Comparison of ENCODE assay signal across 8 cellular contexts in the genomic region with DNA sequence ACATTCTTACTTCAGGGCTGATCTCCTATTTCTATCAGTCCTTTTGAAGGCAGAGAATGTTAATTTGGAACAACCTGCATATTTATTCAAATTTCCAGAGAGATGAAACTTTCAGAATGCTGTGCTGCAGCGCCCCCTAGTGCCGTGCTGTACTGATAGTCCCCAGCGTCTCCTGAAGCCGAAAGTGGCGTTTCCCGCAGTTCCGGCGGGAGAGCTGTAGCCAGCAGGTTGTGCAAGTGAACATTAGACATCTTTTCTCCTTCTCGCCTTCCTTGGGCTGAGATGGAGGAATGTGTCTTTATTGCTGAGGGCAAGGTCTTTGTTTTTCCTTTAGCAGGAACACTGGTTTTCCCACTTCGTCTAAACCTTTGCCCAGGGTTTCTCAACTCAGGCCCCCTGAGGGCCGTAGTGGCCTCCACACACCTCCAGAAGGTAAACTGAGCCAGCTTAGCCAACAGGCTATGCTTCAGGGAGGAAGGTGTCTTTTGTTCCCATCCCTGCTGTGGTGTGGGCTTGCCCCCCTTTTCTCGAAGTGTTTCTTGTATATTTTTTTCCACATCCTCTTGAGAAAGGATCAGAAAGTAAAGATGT. TPM values are rescaled to one million over a fixed set of nuclear protein-coding genes. Genes with fewer than 3 reads are reported as not detected.
A peak's percentile ranks its signal among the peaks of the same experiment; 100 is the strongest.
DNase-seq lines count a peak whose midpoint lies in the region; ATAC-seq and TF ChIP-seq lines count a peak whose summit lies in the region.

No MANE protein-coding gene starts in this region.

- H3K4me1 ChIP-seq in OCI-LY3 (ENCODE audit: low read length) (peaks cover 60% of the 10 kb centered on the region), mononuclear cell (ENCODE audit: insufficient read depth, low read length) (peaks cover 74% of the 10 kb centered on the region)

- H3K9ac ChIP-seq in OCI-LY3 (ENCODE audit: low read length): peak overlapping the region; percentile 57

- peak; percentile 54 for DNase-seq in HS-27A (ENCODE audit: low read depth)
- DNase-seq in activated T-cell treated with anti-CD3 and anti-CD28 coated beads for 24 hours (ENCODE audit: low read depth): peak; percentile 68
- no peak for DNase-seq in epithelial cell of proximal tubule (ENCODE audit: low read depth)
- peak; percentile 69 to 75 for DNase-seq in stimulated activated CD8-positive, alpha-beta memory T cell treated with anti-CD3 and anti-CD28 coated beads, Interleukin-2, amount 100 ng/mL, for 1 hour (ENCODE audit: low read depth in 2 of 2)

- H4K20me1 ChIP-seq in OCI-LY3 (ENCODE audit: insufficient read depth, low read length): peaks cover 92% of the 10 kb centered on the region

- peaks cover 5% of the 10 kb centered on the region for H3K36me3 ChIP-seq in OCI-LY3 (replicated peaks; ENCODE audit: low read depth, low read length)

- peak; percentile 98 for TF ChIP-seq CTCF in OCI-LY3 (IDR thresholded peaks at IDR 0.05; ENCODE audit: low read depth, low read length)
- peak; percentile 99 for TF ChIP-seq CTCF in epithelial cell of proximal tubule (conservative IDR thresholded peaks at IDR 0.05; ENCODE audit: low read depth, low read length)

- H3K27me3 ChIP-seq in OCI-LY3 (ENCODE audit: low read depth, low read length) (no peaks in the 10 kb centered on the region), mononuclear cell (ENCODE audit: insufficient read depth, low read length) (no peaks in the 10 kb centered on the region)

- H3K27ac ChIP-seq in OCI-LY3 (ENCODE audit: low read length): peak overlapping the region; percentile 60

- H3K4me3 ChIP-seq in GM08714 (ENCODE audit: low read length) (peak overlapping the region; percentile 61; the same call in 1 of the 2 replicates), OCI-LY3 (ENCODE audit: low read length) (peak overlapping the region; percentile 74), epithelial cell of proximal tubule (ENCODE audit: low read depth, low read length) (peak overlapping the region; percentile 17), mononuclear cell (ENCODE audit: low read length) (peak overlapping the region; percentile 25)

- H3K9me3 ChIP-seq in OCI-LY3 (ENCODE audit: insufficient read depth, low read length) (no peaks in the 10 kb centered on the region), mononuclear cell (ENCODE audit: low read depth, low read length) (no peaks in the 10 kb centered on the region)

- no peak overlapping the region for H2AFZ ChIP-seq in OCI-LY3 (ENCODE audit: low read depth, low read length)

- peak overlapping the region; percentile 99 for H3K4me2 ChIP-seq in OCI-LY3 (ENCODE audit: low read length)

- H3K79me2 ChIP-seq in OCI-LY3 (ENCODE audit: low read length): peaks cover 99% of the 10 kb centered on the region

- ATAC-seq in HG02870 (IDR thresholded peaks at IDR 0.05; ENCODE audit: unreplicated experiment): no peak

RNA-seq across cellular contexts. Expression of a gene that starts 26.4 kb away (rescaled TPM):
- 73.4 and 85.8 TPM in 2 replicates for total RNA-seq in epithelial cell of proximal tubule
- 141 TPM for total RNA-seq in mononuclear cell

Comparison
In these comparisons a context has a peak if more than half of its experiments do, and no peak if none do; other contexts are left out.
1. H3K4me3 ChIP-seq: peak in every context shown above with its lines; median percentile 74 in OCI-LY3; 61 in GM08714; 25 in mononuclear cell; 17 in epithelial cell of proximal tubule.